Comparison of ENCODE assay signal across 16 cellular contexts in the genomic region with DNA sequence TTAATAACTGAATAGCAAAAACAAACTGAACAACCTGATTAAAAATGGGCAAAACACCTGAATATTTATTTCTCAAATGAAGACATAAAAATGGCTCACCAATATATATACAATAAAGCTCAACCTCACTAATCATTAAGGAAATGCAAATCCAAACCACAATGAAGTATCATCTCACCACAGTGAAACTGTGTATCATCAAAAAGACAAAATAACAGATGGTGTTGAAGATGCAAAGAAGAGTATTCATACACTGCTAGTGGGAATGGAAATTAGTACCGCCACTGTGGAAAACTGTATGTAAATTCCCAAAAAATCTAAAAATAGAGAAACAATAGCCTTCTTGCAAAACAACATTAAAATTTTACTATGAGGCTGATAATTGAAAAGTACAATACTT.
DNase-seq lines count a peak whose midpoint lies in the region; ATAC-seq, FAIRE-seq and TF ChIP-seq lines count a peak whose summit lies in the region.
"Had no signal": no experiment of that assay in that cellular context is flagged by ENCODE, and none has a peak within 500 bp of the region (broad histone marks: within the 10 kb centered on the region; RNA-seq: fewer than 3 reads in every experiment).

No MANE protein-coding gene starts in this region.

- peaks cover 94% of the 10 kb centered on the region for H3K79me2 ChIP-seq in K562 (ENCODE audit: control insufficient read depth, insufficient read depth, low read length)

- H3K4me3 ChIP-seq in K562 (no peak overlapping the region), dorsolateral prefrontal cortex (no peak overlapping the region)
- H3K4me3 ChIP-seq: heart left ventricle, smooth muscle cell had no signal

- in situ Hi-C loops in K562 (cut with MboI) = no loop called here

- H2AFZ ChIP-seq in K562 (ENCODE audit: low read depth, low read length) = no peak overlapping the region

- no peak overlapping the region for H3K4me2 ChIP-seq in K562 (ENCODE audit: insufficient read depth, low read length)
- H3K4me2 ChIP-seq: smooth muscle cell had no signal

- BruUV-seq in K562 (replicated peaks; lab: Mats Ljungman, UMichigan) = no TSS peak

- no peak for TF ChIP-seq POLR2A in K562 (conservative IDR thresholded peaks at IDR 0.05)

- no peak for TF ChIP-seq RAD21 in K562 (CRISPR knock-in tag; conservative IDR thresholded peaks at IDR 0.05 in 1 of 2, IDR thresholded peaks at IDR 0.05 in 1 of 2)

- intact Hi-C loops in K562 (cut with micrococcal nuclease) (no loop called here), dorsolateral prefrontal cortex (cut with DNase I) (no loop called here)

- no peak overlapping the region for H3K9ac ChIP-seq in K562 (ENCODE audit: insufficient read depth in 1 of 2, low read depth in 2 of 2, low read length in 2 of 2)

- H3K9me1 ChIP-seq in K562 (ENCODE audit: control insufficient read depth, insufficient read depth, low read length) = no peaks in the 10 kb centered on the region

- H3K9me3 ChIP-seq in K562 (replicated peaks; ENCODE audit: control insufficient read depth, insufficient read depth, low read depth, low read length) = no peaks in the 10 kb centered on the region
- H3K9me3 ChIP-seq: heart left ventricle had no signal

- H3K36me3 ChIP-seq in K562 (ENCODE audit: control insufficient read depth, insufficient read depth, low read length) = no peaks in the 10 kb centered on the region
- H3K36me3 ChIP-seq: heart left ventricle had no signal

- TF ChIP-seq EP300 in K562 (IDR thresholded peaks at IDR 0.05; ENCODE audit: low read length) = no peak

- POLR2A ChIA-PET in K562 (lab: Yijun Ruan, JAX) = no interaction called here

- no peaks in the 10 kb centered on the region for H4K20me1 ChIP-seq in K562 (replicated peaks; ENCODE audit: control insufficient read depth, insufficient read depth, low read length)

- TF ChIP-seq CTCF in K562 (IDR thresholded peaks at IDR 0.05 in 2 of 3, conservative IDR thresholded peaks at IDR 0.05 in 1 of 3; ENCODE audit: insufficient read depth in 2 of 3, low read depth in 1 of 3, low read length in 3 of 3) (no peak), dorsolateral prefrontal cortex (IDR thresholded peaks at IDR 0.05 in 54 of 56, conservative IDR thresholded peaks at IDR 0.05 in 2 of 56; ENCODE audit: low read depth in 1 of 56, partially characterized antibody in 56 of 56) (no peak)

- DNase-seq in K562 (ENCODE audit: extremely low read depth in 1 of 4, low spot score in 3 of 4) (no peak), GOT3 (lab: John Stamatoyannopoulos, UW) (no peak), NCI-H2081 (lab: John Stamatoyannopoulos, UW) (no peak), urothelium cell line (ENCODE audit: low spot score) (no peak), dorsolateral prefrontal cortex (no peak)
- DNase-seq: activated CD4-positive, alpha-beta T cell treated with anti-CD3 and anti-CD28 coated beads, Interleukin-2, amount 10 ng/mL, durations not matched to agents 7 days and 5 days; amygdala; C1 segment of cervical spinal cord; heart left ventricle; kidney glomerular epithelial cell; NCI-H1436 treated with DMSO at 0.1 percent for 48 hours; NCI-H526 treated with DMSO at 0.1 percent for 48 hours had no signal

- ATAC-seq in GM19372 (IDR thresholded peaks at IDR 0.05; ENCODE audit: low read depth, unreplicated experiment) = peak; percentile 54
- ATAC-seq in HG02678 (IDR thresholded peaks at IDR 0.05; ENCODE audit: unreplicated experiment) = peak; percentile 87
- ATAC-seq in HG03342 (IDR thresholded peaks at IDR 0.05; ENCODE audit: unreplicated experiment) = peak; percentile 84
- ATAC-seq in K562 = 0 out of 3 replicates have a peak, but pooled peaks have one; percentile 17
- ATAC-seq: heart left ventricle had no signal

- no peak overlapping the region for H3K27ac ChIP-seq in K562 (ENCODE audit: extremely low read depth, low read depth, low read length)
- H3K27ac ChIP-seq in dorsolateral prefrontal cortex = no peak overlapping the region
- H3K27ac ChIP-seq: heart left ventricle had no signal

- CTCF ChIA-PET in K562 (lab: Yijun Ruan, JAX; ENCODE audit: low intra/inter-chr PET ratio) = no interaction called here

- H3K27me3 ChIP-seq in K562 (ENCODE audit: control insufficient read depth in 2 of 2, insufficient read depth in 2 of 2, low read length in 2 of 2) (no peaks in the 10 kb centered on the region), dorsolateral prefrontal cortex (no peaks in the 10 kb centered on the region)
- H3K27me3 ChIP-seq: heart left ventricle had no signal

- no peaks in the 10 kb centered on the region for H3K4me1 ChIP-seq in K562 (replicated peaks in 1 of 2; ENCODE audit: control insufficient read depth in 2 of 2, insufficient read depth in 2 of 2, low read length in 2 of 2)
- H3K4me1 ChIP-seq: heart left ventricle had no signal

- FAIRE-seq in K562 (lab: Jason Lieb, UNC) (no peak), urothelium cell line (lab: Jason Lieb, UNC) (no peak)

- 50% methylated on average over 1 of the region's 1 CpG for WGBS in K562 (ENCODE audit: insufficient coverage, low coverage, missing lambda C conversion rate)

TF ChIP-seq in K562, 482 proteins besides CTCF, POLR2A, EP300 and RAD21:
- TF ChIP-seq, protein P1, sequence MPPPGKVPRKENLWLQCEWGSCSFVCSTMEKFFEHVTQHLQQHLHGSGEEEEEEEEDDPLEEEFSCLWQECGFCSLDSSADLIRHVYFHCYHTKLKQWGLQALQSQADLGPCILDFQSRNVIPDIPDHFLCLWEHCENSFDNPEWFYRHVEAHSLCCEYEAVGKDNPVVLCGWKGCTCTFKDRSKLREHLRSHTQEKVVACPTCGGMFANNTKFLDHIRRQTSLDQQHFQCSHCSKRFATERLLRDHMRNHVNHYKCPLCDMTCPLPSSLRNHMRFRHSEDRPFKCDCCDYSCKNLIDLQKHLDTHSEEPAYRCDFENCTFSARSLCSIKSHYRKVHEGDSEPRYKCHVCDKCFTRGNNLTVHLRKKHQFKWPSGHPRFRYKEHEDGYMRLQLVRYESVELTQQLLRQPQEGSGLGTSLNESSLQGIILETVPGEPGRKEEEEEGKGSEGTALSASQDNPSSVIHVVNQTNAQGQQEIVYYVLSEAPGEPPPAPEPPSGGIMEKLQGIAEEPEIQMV (tag; conservative IDR thresholded peaks at IDR 0.05; ENCODE audit: low read depth) = no peak
- TF ChIP-seq, protein P2, sequence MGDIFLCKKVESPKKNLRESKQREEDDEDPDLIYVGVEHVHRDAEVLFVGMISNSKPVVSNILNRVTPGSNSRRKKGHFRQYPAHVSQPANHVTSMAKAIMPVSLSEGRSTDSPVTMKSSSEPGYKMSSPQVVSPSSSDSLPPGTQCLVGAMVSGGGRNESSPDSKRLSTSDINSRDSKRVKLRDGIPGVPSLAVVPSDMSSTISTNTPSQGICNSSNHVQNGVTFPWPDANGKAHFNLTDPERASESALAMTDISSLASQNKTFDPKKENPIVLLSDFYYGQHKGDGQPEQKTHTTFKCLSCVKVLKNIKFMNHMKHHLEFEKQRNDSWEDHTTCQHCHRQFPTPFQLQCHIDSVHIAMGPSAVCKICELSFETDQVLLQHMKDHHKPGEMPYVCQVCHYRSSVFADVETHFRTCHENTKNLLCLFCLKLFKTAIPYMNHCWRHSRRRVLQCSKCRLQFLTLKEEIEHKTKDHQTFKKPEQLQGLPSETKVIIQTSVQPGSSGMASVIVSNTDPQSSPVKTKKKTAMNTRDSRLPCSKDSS (IDR thresholded peaks at IDR 0.05; ENCODE audit: low read depth, partially characterized antibody) = no peak
- TF ChIP-seq, protein P3, sequence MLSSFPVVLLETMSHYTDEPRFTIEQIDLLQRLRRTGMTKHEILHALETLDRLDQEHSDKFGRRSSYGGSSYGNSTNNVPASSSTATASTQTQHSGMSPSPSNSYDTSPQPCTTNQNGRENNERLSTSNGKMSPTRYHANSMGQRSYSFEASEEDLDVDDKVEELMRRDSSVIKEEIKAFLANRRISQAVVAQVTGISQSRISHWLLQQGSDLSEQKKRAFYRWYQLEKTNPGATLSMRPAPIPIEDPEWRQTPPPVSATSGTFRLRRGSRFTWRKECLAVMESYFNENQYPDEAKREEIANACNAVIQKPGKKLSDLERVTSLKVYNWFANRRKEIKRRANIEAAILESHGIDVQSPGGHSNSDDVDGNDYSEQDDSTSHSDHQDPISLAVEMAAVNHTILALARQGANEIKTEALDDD (IDR thresholded peaks at IDR 0.05) = no peak
- no peak for TF ChIP-seq HDAC8 (tag; IDR thresholded peaks at IDR 0.05)
- TF ChIP-seq, protein P4, sequence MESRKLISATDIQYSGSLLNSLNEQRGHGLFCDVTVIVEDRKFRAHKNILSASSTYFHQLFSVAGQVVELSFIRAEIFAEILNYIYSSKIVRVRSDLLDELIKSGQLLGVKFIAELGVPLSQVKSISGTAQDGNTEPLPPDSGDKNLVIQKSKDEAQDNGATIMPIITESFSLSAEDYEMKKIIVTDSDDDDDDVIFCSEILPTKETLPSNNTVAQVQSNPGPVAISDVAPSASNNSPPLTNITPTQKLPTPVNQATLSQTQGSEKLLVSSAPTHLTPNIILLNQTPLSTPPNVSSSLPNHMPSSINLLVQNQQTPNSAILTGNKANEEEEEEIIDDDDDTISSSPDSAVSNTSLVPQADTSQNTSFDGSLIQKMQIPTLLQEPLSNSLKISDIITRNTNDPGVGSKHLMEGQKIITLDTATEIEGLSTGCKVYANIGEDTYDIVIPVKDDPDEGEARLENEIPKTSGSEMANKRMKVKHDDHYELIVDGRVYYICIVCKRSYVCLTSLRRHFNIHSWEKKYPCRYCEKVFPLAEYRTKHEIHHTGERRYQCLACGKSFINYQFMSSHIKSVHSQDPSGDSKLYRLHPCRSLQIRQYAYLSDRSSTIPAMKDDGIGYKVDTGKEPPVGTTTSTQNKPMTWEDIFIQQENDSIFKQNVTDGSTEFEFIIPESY (CRISPR knock-in tag; IDR thresholded peaks at IDR 0.05) = peak; percentile 72

Comparison
In these comparisons a context has a peak if more than half of its experiments do, and no peak if none do; other contexts are left out.
1. ATAC-seq: peak in every context shown above with its lines; median percentile 87 in HG02678; 84 in HG03342; 54 in GM19372; 17 in K562.